Comparison of ENCODE assay signal across 8 cellular contexts in the genomic region with DNA sequence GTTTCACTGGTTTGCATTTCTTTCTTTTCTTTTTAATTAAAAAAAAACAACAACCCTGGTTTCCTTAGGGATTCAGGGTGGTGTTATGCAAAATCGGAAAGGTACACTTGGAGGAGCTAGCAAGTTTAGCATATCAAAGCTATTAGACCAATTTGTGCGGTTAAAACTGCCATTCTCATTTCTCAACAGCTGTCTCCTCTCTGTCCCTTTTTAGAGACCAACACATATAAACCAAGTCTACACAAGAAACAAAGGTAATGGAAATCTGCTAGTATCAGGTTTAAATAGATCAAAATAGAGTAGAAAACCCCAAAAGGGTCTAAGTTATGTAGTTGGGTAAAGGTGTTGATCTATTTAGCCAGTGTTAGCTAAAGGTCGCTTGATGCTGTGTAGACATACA. TPM values are rescaled to one million over a fixed set of nuclear protein-coding genes. Genes with fewer than 3 reads are reported as not detected.
DNase-seq lines count a peak whose midpoint lies in the region; ATAC-seq and TF ChIP-seq lines count a peak whose summit lies in the region.

No MANE protein-coding gene starts in this region.

- TF ChIP-seq POLR2A in esophagus squamous epithelium (IDR thresholded peaks at IDR 0.05) = no peak

- DNase-seq in CD8-positive, alpha-beta memory T cell = no peak
- peak; percentile 49 for DNase-seq in NOMO-1 treated with dmso at 0.1 percent for 144 hours (lab: John Stamatoyannopoulos, UW; ENCODE audit: unreplicated experiment)
- no peak for DNase-seq in esophagus squamous epithelium (lab: John Stamatoyannopoulos, UW)
- peak; percentile 48 for DNase-seq in pons (ENCODE audit: low spot score)
- DNase-seq in natural killer cell treated with Interleukin-12 subunit alpha and Interleukin-12 subunit beta and Interleukin-15 and Interleukin-18, amount 100 ng/mL, for 72 hours (ENCODE audit: low spot score) = no peak
- DNase-seq in retina = no peak
- no peak for DNase-seq in foreskin melanocyte

- intact Hi-C loops in esophagus squamous epithelium (cut with DNase I) = loop anchor here (10.0 kb wide), 1 partner anchor 472 kb away; no protein-coding TSS in a partner anchor

- H3K4me3 Mint-ChIP-seq in CD8-positive, alpha-beta memory T cell = no peak overlapping the region
- no peak overlapping the region for H3K4me3 Mint-ChIP-seq in natural killer cell treated with Interleukin-12 subunit alpha and Interleukin-12 subunit beta and Interleukin-15 and Interleukin-18, amount 100 ng/mL, for 72 hours

- TF ChIP-seq CTCF in esophagus squamous epithelium (IDR thresholded peaks at IDR 0.05) = no peak

- no peak overlapping the region for H3K27ac Mint-ChIP-seq in CD8-positive, alpha-beta memory T cell
- no peak overlapping the region for H3K27ac Mint-ChIP-seq in natural killer cell treated with Interleukin-12 subunit alpha and Interleukin-12 subunit beta and Interleukin-15 and Interleukin-18, amount 100 ng/mL, for 72 hours

- CTCF ChIA-PET in CD8-positive, alpha-beta memory T cell (lab: Charles Lee) = interaction anchor here (0.7 to 2.5 kb wide), 9 partner anchors 12 to 473 kb away, joined by 3 to 24 read pairs (median 14); a partner anchor contains a TSS

- peak overlapping the region; percentile 42 for H3K4me3 ChIP-seq in CD8-positive, alpha-beta memory T cell (ENCODE audit: low read length)
- peak overlapping the region; percentile 36 to 94 (median 88) for H3K4me3 ChIP-seq in esophagus squamous epithelium

- ATAC-seq in natural killer cell treated with Interleukin-12 subunit alpha and Interleukin-12 subunit beta and Interleukin-15 and Interleukin-18, amount 100 ng/mL, for 72 hours = no peak
- ATAC-seq in GM21515 (IDR thresholded peaks at IDR 0.05; ENCODE audit: unreplicated experiment) = no peak

- peak overlapping the region; percentile 60 for H3K27ac ChIP-seq in CD8-positive, alpha-beta memory T cell (ENCODE audit: low read depth, low read length)
- peak overlapping the region; percentile 94 to 96 (median 96) for H3K27ac ChIP-seq in esophagus squamous epithelium

- H3K9me3 Mint-ChIP-seq in CD8-positive, alpha-beta memory T cell = no peaks in the 10 kb centered on the region
- H3K9me3 Mint-ChIP-seq in natural killer cell treated with Interleukin-12 subunit alpha and Interleukin-12 subunit beta and Interleukin-15 and Interleukin-18, amount 100 ng/mL, for 72 hours = no peaks in the 10 kb centered on the region

- 37 to 38% methylated on average over 3 of the region's 3 CpGs for WGBS in esophagus squamous epithelium, 2 donors

- H3K9me3 ChIP-seq in CD8-positive, alpha-beta memory T cell (ENCODE audit: low read length) = no peaks in the 10 kb centered on the region
- H3K9me3 ChIP-seq in esophagus squamous epithelium = no peaks in the 10 kb centered on the region

- POLR2A ChIA-PET in CD8-positive, alpha-beta memory T cell (lab: Charles Lee) = interaction anchor here (0.7 to 2.6 kb wide), 11 partner anchors 13 to 1492 kb away, joined by 3 to 25 read pairs (median 8); a partner anchor contains a TSS

- peaks cover 24% of the 10 kb centered on the region for H3K4me1 ChIP-seq in CD8-positive, alpha-beta memory T cell (ENCODE audit: insufficient read depth, low read length)
- H3K4me1 ChIP-seq in esophagus squamous epithelium = peaks cover 6 to 51% (median 13%) of the 10 kb centered on the region in 3 donors

- H3K27me3 ChIP-seq in CD8-positive, alpha-beta memory T cell (ENCODE audit: insufficient read depth, low read length, poor library complexity, severe bottlenecking) = no peaks in the 10 kb centered on the region
- no peaks in the 10 kb centered on the region for H3K27me3 ChIP-seq in esophagus squamous epithelium

- no peaks in the 10 kb centered on the region for H3K27me3 Mint-ChIP-seq in CD8-positive, alpha-beta memory T cell
- peaks cover 5 to 16% of the 10 kb centered on the region in 2 donors for H3K27me3 Mint-ChIP-seq in natural killer cell treated with Interleukin-12 subunit alpha and Interleukin-12 subunit beta and Interleukin-15 and Interleukin-18, amount 100 ng/mL, for 72 hours

- peaks cover 35 to 38% (median 38%) of the 10 kb centered on the region in 3 donors for H3K4me1 Mint-ChIP-seq in CD8-positive, alpha-beta memory T cell
- H3K4me1 Mint-ChIP-seq in natural killer cell treated with Interleukin-12 subunit alpha and Interleukin-12 subunit beta and Interleukin-15 and Interleukin-18, amount 100 ng/mL, for 72 hours (ENCODE audit: low read depth in 2 of 2) = peaks cover 13 to 14% of the 10 kb centered on the region in 2 donors

- H3K36me3 ChIP-seq in CD8-positive, alpha-beta memory T cell (ENCODE audit: insufficient read depth, low read length) = no peaks in the 10 kb centered on the region
- no peaks in the 10 kb centered on the region for H3K36me3 ChIP-seq in esophagus squamous epithelium

- peaks cover 0 to 9% (median 0%) of the 10 kb centered on the region in 3 donors for H3K36me3 Mint-ChIP-seq in CD8-positive, alpha-beta memory T cell
- no peaks in the 10 kb centered on the region for H3K36me3 Mint-ChIP-seq in natural killer cell treated with Interleukin-12 subunit alpha and Interleukin-12 subunit beta and Interleukin-15 and Interleukin-18, amount 100 ng/mL, for 72 hours

RNA-seq across cellular contexts. Expression of a gene that starts 1.7 kb away (rescaled TPM):
- total RNA-seq in CD8-positive, alpha-beta memory T cell = 10 to 100 TPM; 18.8 to 19.7 TPM
- polyA plus RNA-seq in CD8-positive, alpha-beta memory T cell = 2.1 TPM
- 10 to 100 TPM; 11.3 to 33.7 (median 22.1) TPM for total RNA-seq in esophagus squamous epithelium
- total RNA-seq in natural killer cell treated with Interleukin-12 subunit alpha and Interleukin-12 subunit beta and Interleukin-15 and Interleukin-18, amount 100 ng/mL, for 72 hours = 1 to 10 TPM in 1 of 2 donors, under 1 TPM in 1; 0.55 to 1.8 TPM

Comparison
In these comparisons a context has a peak if more than half of its experiments do, and no peak if none do; other contexts are left out.
1. DNase-seq: peak in NOMO-1 treated with dmso at 0.1 percent for 144 hours (single experiment) and pons (single experiment); none in CD8-positive, alpha-beta memory T cell (0 of 5), esophagus squamous epithelium (single experiment), natural killer cell treated with Interleukin-12 subunit alpha and Interleukin-12 subunit beta and Interleukin-15 and Interleukin-18, amount 100 ng/mL, for 72 hours (single experiment), retina (single experiment) and foreskin melanocyte (single experiment).
2. RNA of a gene that starts 1.7 kb away (total RNA-seq): 11.3 to 33.7 TPM in esophagus squamous epithelium and 18.8 to 19.7 TPM in CD8-positive, alpha-beta memory T cell; 0.55 to 1.8 TPM in natural killer cell treated with Interleukin-12 subunit alpha and Interleukin-12 subunit beta and Interleukin-15 and Interleukin-18, amount 100 ng/mL, for 72 hours; every median in the first group is over 4 times any median in the second.